8 cellular contexts compared by ENCODE assay signal in the genomic region with DNA sequence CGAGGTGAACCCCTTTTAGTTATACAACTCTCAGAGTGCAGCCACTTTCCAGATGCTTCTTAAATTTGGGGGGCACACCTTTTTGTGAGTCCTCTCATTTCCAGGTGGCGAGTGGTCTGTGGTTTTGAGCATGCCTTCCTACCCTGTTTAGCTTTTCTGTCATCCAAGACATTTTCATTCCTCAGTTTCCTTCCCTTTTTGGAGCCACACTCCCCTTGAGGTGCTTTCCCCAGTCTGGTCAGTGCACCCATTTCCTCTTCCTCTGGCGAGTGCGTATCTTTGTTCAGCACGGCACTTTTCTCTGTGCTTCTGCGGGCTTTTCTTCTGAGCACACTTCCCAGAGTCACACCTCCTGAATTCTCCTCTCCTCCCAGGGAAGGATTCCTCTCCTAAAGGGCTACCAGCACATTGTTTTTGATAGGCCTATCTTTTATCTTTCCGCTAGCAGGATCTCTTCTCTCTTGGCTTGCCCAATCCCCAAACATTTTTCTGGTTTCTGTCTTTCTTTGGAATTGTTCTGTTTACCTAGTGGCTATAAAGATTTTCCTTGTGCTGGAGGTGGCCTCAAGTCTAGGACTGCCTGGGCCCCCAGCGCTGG. TPM values are rescaled to one million over a fixed set of nuclear protein-coding genes. Genes with fewer than 3 reads are reported as not detected.
DNase-seq lines count a peak whose midpoint lies in the region; ATAC-seq and TF ChIP-seq lines count a peak whose summit lies in the region.

No MANE protein-coding gene starts in this region.

- H3K9me3 ChIP-seq in SU-DHL-6 (ENCODE audit: insufficient read depth, low read length) (no peaks in the 10 kb centered on the region), mesenchymal stem cell (ENCODE audit: control insufficient read depth, low read length) (no peaks in the 10 kb centered on the region), thyroid gland (no peaks in the 10 kb centered on the region)

- H3K4me3 ChIP-seq in SU-DHL-6 (ENCODE audit: insufficient read depth, low read length, poor library complexity, severe bottlenecking) (peak overlapping the region; percentile 81), mesenchymal stem cell (ENCODE audit: insufficient read depth in 1 of 2, low read depth in 1 of 2, low read length in 2 of 2) (peak overlapping the region in 1 of 2 experiments; percentile 91), thyroid gland (replicated peaks in 1 of 3) (no peak overlapping the region)

- H4K91ac ChIP-seq in mesenchymal stem cell (ENCODE audit: low read length): no peak overlapping the region

- H2BK12ac ChIP-seq in mesenchymal stem cell (ENCODE audit: low read length in 2 of 2): no peak overlapping the region

- H3K27me3 ChIP-seq in SU-DHL-6 (ENCODE audit: low read length): no peaks in the 10 kb centered on the region
- H3K27me3 ChIP-seq in mesenchymal stem cell (ENCODE audit: control insufficient read depth in 1 of 2, insufficient read depth in 1 of 2, low read length in 2 of 2): no peaks in the 10 kb centered on the region
- H3K27me3 ChIP-seq in thyroid gland: no peaks in the 10 kb centered on the region

- peaks cover 30% of the 10 kb centered on the region for H3F3A ChIP-seq in SU-DHL-6 (ENCODE audit: insufficient read depth)

- H3K4me1 ChIP-seq in mesenchymal stem cell (ENCODE audit: control insufficient read depth, insufficient read depth, low read depth, low read length) (peaks cover 12% of the 10 kb centered on the region), thyroid gland (peaks cover 31 to 65% of the 10 kb centered on the region in 2 donors)

- ATAC-seq in central memory CD8-positive, alpha-beta T cell (replicated peaks; ENCODE audit: extremely low read depth, poor library complexity, severe bottlenecking): no peak
- no peak for ATAC-seq in HG02571 (IDR thresholded peaks at IDR 0.05; ENCODE audit: unreplicated experiment)

- intact Hi-C loops in thyroid gland (cut with DNase I): no loop called here

- peaks cover 68% of the 10 kb centered on the region for H3K4me1 Mint-ChIP-seq in central memory CD8-positive, alpha-beta T cell

- TF ChIP-seq POLR2A in thyroid gland (IDR thresholded peaks at IDR 0.05): no peak

- no peak overlapping the region for H2BK5ac ChIP-seq in mesenchymal stem cell (ENCODE audit: low read depth, low read length, poor library complexity, severe bottlenecking)

- no peak overlapping the region for H4K8ac ChIP-seq in mesenchymal stem cell (ENCODE audit: low read length)

- H3K4ac ChIP-seq in mesenchymal stem cell (ENCODE audit: low read depth in 1 of 2, low read length in 2 of 2): peak overlapping the region in 1 of 2 experiments; percentile 63

- no peak overlapping the region for H2BK120ac ChIP-seq in mesenchymal stem cell (ENCODE audit: low read depth, low read length)

- H3K23ac ChIP-seq in mesenchymal stem cell (ENCODE audit: low read length in 2 of 2): no peak overlapping the region

- no peak overlapping the region for H2BK15ac ChIP-seq in mesenchymal stem cell (ENCODE audit: low read depth, poor library complexity, severe bottlenecking)

- no peaks in the 10 kb centered on the region for H3K9me3 Mint-ChIP-seq in central memory CD8-positive, alpha-beta T cell

- peaks cover 13% of the 10 kb centered on the region for H3K79me1 ChIP-seq in mesenchymal stem cell (replicated peaks; ENCODE audit: low read length, poor library complexity, severe bottlenecking)

- TF ChIP-seq CTCF in SU-DHL-6 (IDR thresholded peaks at IDR 0.05; ENCODE audit: insufficient read depth, low read length, poor library complexity, severe bottlenecking) (no peak), thyroid gland (IDR thresholded peaks at IDR 0.05) (no peak)

- no peak overlapping the region for H3K14ac ChIP-seq in mesenchymal stem cell (ENCODE audit: low read length in 2 of 2)

- no peaks in the 10 kb centered on the region for H3K9me2 ChIP-seq in SU-DHL-6 (replicated peaks; ENCODE audit: insufficient read depth, low read length)

- H3K4me2 ChIP-seq in SU-DHL-6 (ENCODE audit: low read depth, low read length, poor library complexity, severe bottlenecking): peak overlapping the region; percentile 91
- peak overlapping the region; percentile 86 for H3K4me2 ChIP-seq in mesenchymal stem cell (ENCODE audit: low read length, poor library complexity, severe bottlenecking)

- H3K9ac ChIP-seq in SU-DHL-6 (ENCODE audit: low read length) (peak overlapping the region; percentile 61), mesenchymal stem cell (ENCODE audit: low read length) (peak overlapping the region; percentile 98)

- H3K27ac Mint-ChIP-seq in central memory CD8-positive, alpha-beta T cell (ENCODE audit: low read depth): peak overlapping the region; percentile 94

- peak overlapping the region in 1 of 2 experiments; percentile 68 for H3K18ac ChIP-seq in mesenchymal stem cell (ENCODE audit: low read depth in 1 of 2, low read length in 2 of 2)

- peaks cover 58% of the 10 kb centered on the region for H3K79me2 ChIP-seq in SU-DHL-6 (ENCODE audit: insufficient read depth, low read length)

- peaks cover 35% of the 10 kb centered on the region for H3K36me3 Mint-ChIP-seq in central memory CD8-positive, alpha-beta T cell (ENCODE audit: insufficient read depth)

- peak overlapping the region; percentile 52 for H2AK5ac ChIP-seq in mesenchymal stem cell (ENCODE audit: low read length, severe bottlenecking)

- H3K36me3 ChIP-seq in SU-DHL-6 (ENCODE audit: low read length): no peaks in the 10 kb centered on the region
- peaks cover 3 to 14% of the 10 kb centered on the region in 2 experiments for H3K36me3 ChIP-seq in mesenchymal stem cell (ENCODE audit: control insufficient read depth in 1 of 2, insufficient read depth in 2 of 2, low read depth in 1 of 2, low read length in 2 of 2)
- H3K36me3 ChIP-seq in thyroid gland: no peaks in the 10 kb centered on the region

- no peak overlapping the region for H2AFZ ChIP-seq in SU-DHL-6 (ENCODE audit: low read depth, low read length, severe bottlenecking)
- no peak overlapping the region for H2AFZ ChIP-seq in mesenchymal stem cell (ENCODE audit: low read depth, low read length)

- H3K4me3 Mint-ChIP-seq in central memory CD8-positive, alpha-beta T cell: peak overlapping the region; percentile 85

- no peaks in the 10 kb centered on the region; the same call in 1 of the 2 replicates for H4K20me1 ChIP-seq in SU-DHL-6 (ENCODE audit: low read depth, low read length)

- H3K27ac ChIP-seq in SU-DHL-6 (ENCODE audit: low read depth, low read length): peak overlapping the region; percentile 33
- H3K27ac ChIP-seq in mesenchymal stem cell (ENCODE audit: low read length, poor library complexity, severe bottlenecking): no peak overlapping the region
- H3K27ac ChIP-seq in thyroid gland: peak overlapping the region in 2 of 3 donors; percentile 85 to 89

- H3K27me3 Mint-ChIP-seq in central memory CD8-positive, alpha-beta T cell: no peaks in the 10 kb centered on the region

- peak; percentile 56 for DNase-seq in SIG-M5 treated with dmso at 0.1 percent for 504 hours (lab: John Stamatoyannopoulos, UW; ENCODE audit: unreplicated experiment)
- DNase-seq in SIG-M5 (lab: John Stamatoyannopoulos, UW): no peak
- DNase-seq in central memory CD8-positive, alpha-beta T cell (ENCODE audit: low spot score in 2 of 2): peak in 1 of 2 donors; percentile 12
- peak; percentile 73 for DNase-seq in mesenchymal stem cell
- no peak for DNase-seq in thyroid gland
- DNase-seq in GM03348 (ENCODE audit: low spot score): no peak

- 64% methylated on average over 8 of the region's 8 CpGs for WGBS in mesenchymal stem cell
- WGBS in thyroid gland, 2 donors: 54 to 58% methylated on average over 8 of the region's 8 CpGs

RNA-seq across cellular contexts. Expression of a gene that starts 1.4 kb away (rescaled TPM):
- polyA plus RNA-seq in mesenchymal stem cell (2013, experiment 1 of 2): 24.7 TPM
- polyA plus RNA-seq in mesenchymal stem cell (2013, experiment 2 of 2): 24.0 TPM
- total RNA-seq in thyroid gland: 10 to 100 TPM; 28.0 to 51.7 (median 35.2) TPM

RNA-seq across cellular contexts. Expression of a gene that starts 31.2 kb away (rescaled TPM):
- polyA plus RNA-seq in mesenchymal stem cell (2013, experiment 1 of 2): 142 TPM
- 138 TPM for polyA plus RNA-seq in mesenchymal stem cell (2013, experiment 2 of 2)
- 100 to 1,000 TPM; 315 to 475 (median 368) TPM for total RNA-seq in thyroid gland

Comparison
In these comparisons a context has a peak if more than half of its experiments do, and no peak if none do; other contexts are left out.
1. DNase-seq: peak in SIG-M5 treated with dmso at 0.1 percent for 504 hours (single experiment) and mesenchymal stem cell (single experiment); none in SIG-M5 (single experiment), thyroid gland (0 of 2) and GM03348 (single experiment).